Comparison of ENCODE assay signal across 14 cellular contexts in genomic region chr3:185657691-185658503, GRCh38.
A peak's percentile ranks its signal among the peaks of the same experiment; 100 is the strongest.
DNase-seq lines count a peak whose midpoint lies in the region; ATAC-seq and TF ChIP-seq lines count a peak whose summit lies in the region.
"Had no signal": no experiment of that assay in that cellular context is flagged by ENCODE, and none has a peak within 500 bp of the region (broad histone marks: within the 10 kb centered on the region; RNA-seq: fewer than 3 reads in every experiment).

No MANE protein-coding gene starts in this region.

- H3K27ac ChIP-seq in ascending aorta (peak overlapping the region; percentile 74 to 80), gastroesophageal sphincter (peak overlapping the region; percentile 15 to 91 (median 83)), stomach (peak overlapping the region in 4 of 5 donors; percentile 38 to 80 (median 72))
- H3K27ac ChIP-seq in effector memory CD4-positive, alpha-beta T cell (ENCODE audit: insufficient read depth, low read length, poor library complexity, severe bottlenecking), result no peak overlapping the region
- H3K27ac ChIP-seq: SK-N-MC had no signal

- H3K4me3 ChIP-seq in ascending aorta (no peak overlapping the region), gastroesophageal sphincter (no peak overlapping the region), stomach (no peak overlapping the region)
- H3K4me3 ChIP-seq in effector memory CD4-positive, alpha-beta T cell (ENCODE audit: insufficient read depth, low read depth, low read length, poor library complexity, severe bottlenecking), result no peak overlapping the region
- H3K4me3 ChIP-seq: SK-N-MC had no signal

- BruUV-seq in Calu3 (replicated peaks; lab: Mats Ljungman, UMichigan), result no TSS peak

- H3K4me1 Mint-ChIP-seq in Calu3 (ENCODE audit: low read depth, unreplicated experiment), result peaks cover 12% of the 10 kb centered on the region
- H3K4me1 Mint-ChIP-seq: naive B cell had no signal

- ATAC-seq in gastroesophageal sphincter (no peak), GM19351 (IDR thresholded peaks at IDR 0.05; ENCODE audit: unreplicated experiment) (no peak), GM18858 (IDR thresholded peaks at IDR 0.05; ENCODE audit: unreplicated experiment) (no peak)
- no peak for ATAC-seq in activated naive CD4-positive, alpha-beta T cell treated with anti-CD3 and anti-CD28 coated beads, Interleukin-2, amount 50 U/mL, for 72 hours
- ATAC-seq: activated CD8-positive, alpha-beta T cell treated with anti-CD3 and anti-CD28 coated beads, Interleukin-2, amount 10 ng/mL, durations not matched to agents 7 days and 5 days; stimulated activated naive B cell treated with anti-CD40 and anti-IgM and Interleukin-4, amounts not matched to agents 10 μg/mL and 1 μg/mL and 100 μg/mL, for 72 hours had no signal

- TF ChIP-seq EP300 in gastroesophageal sphincter (IDR thresholded peaks at IDR 0.05), result no peak
- no peak for TF ChIP-seq EP300 in stomach (IDR thresholded peaks at IDR 0.05)

- peak overlapping the region; percentile 4 for H3K27ac Mint-ChIP-seq in Calu3 (ENCODE audit: unreplicated experiment)
- no peak overlapping the region for H3K27ac Mint-ChIP-seq in activated naive CD4-positive, alpha-beta T cell treated with anti-CD3 and anti-CD28 coated beads, Interleukin-2, amount 50 U/mL, for 72 hours
- H3K27ac Mint-ChIP-seq: activated CD8-positive, alpha-beta T cell treated with anti-CD3 and anti-CD28 coated beads, Interleukin-2, amount 10 ng/mL, durations not matched to agents 7 days and 5 days; activated T-helper 2 cell treated with anti-CD3 and anti-CD28 coated beads, Interferon-gamma antibody, Interleukin-2, Interleukin-4, amounts not matched to agents 10 μg/mL and 5 μg/mL and 100 μg/mL, durations not matched to agents 14 hours and 24 hours and 36 hours; stimulated activated naive B cell treated with anti-CD40 and anti-IgM and Interleukin-4, amounts not matched to agents 10 μg/mL and 1 μg/mL and 100 μg/mL, for 72 hours had no signal

- TF ChIP-seq CTCF in Calu3 (IDR thresholded peaks at IDR 0.05; ENCODE audit: unreplicated experiment) (no peak), ascending aorta (IDR thresholded peaks at IDR 0.05) (no peak), gastroesophageal sphincter (IDR thresholded peaks at IDR 0.05) (no peak), stomach (IDR thresholded peaks at IDR 0.05) (no peak)

- CTCF ChIA-PET in Calu3 (lab: Charles Lee), result interaction anchor here (0.6 kb wide), 1 partner anchor 374 kb away, joined by 7 read pairs; no protein-coding TSS in a partner anchor

- 83 to 96% methylated on average over 1 to 4 of the region's 15 CpGs for WGBS in gastroesophageal sphincter (ENCODE audit: low coverage in 1 of 2), 2 donors
- WGBS in stomach, 5 donors, result 86 to 95% (median 92%) methylated on average over 14 to 15 of the region's 15 CpGs

- H3K36me3 ChIP-seq in ascending aorta (no peaks in the 10 kb centered on the region), gastroesophageal sphincter (no peaks in the 10 kb centered on the region), stomach (peaks cover 0 to 45% (median 0%) of the 10 kb centered on the region in 4 donors)
- H3K36me3 ChIP-seq in effector memory CD4-positive, alpha-beta T cell (ENCODE audit: control insufficient read depth, insufficient read depth, low read length), result no peaks in the 10 kb centered on the region

- TF ChIP-seq POLR2A in gastroesophageal sphincter (IDR thresholded peaks at IDR 0.05) (no peak), stomach (IDR thresholded peaks at IDR 0.05) (no peak)

- H3K9me3 ChIP-seq in ascending aorta (no peaks in the 10 kb centered on the region), gastroesophageal sphincter (no peaks in the 10 kb centered on the region), stomach (no peaks in the 10 kb centered on the region)
- H3K9me3 ChIP-seq in effector memory CD4-positive, alpha-beta T cell (ENCODE audit: control insufficient read depth, low read length), result no peaks in the 10 kb centered on the region

- no peaks in the 10 kb centered on the region for H3K27me3 Mint-ChIP-seq in Calu3 (ENCODE audit: unreplicated experiment)
- H3K27me3 Mint-ChIP-seq: stimulated activated naive B cell treated with anti-CD40 and anti-IgM and Interleukin-4, amounts not matched to agents 10 μg/mL and 1 μg/mL and 100 μg/mL, for 72 hours had no signal

- DNase-seq in Calu3, result no peak
- no peak for DNase-seq in ascending aorta (ENCODE audit: low spot score in 2 of 2)
- no peak for DNase-seq in stomach
- DNase-seq in activated naive CD4-positive, alpha-beta T cell treated with anti-CD3 and anti-CD28 coated beads, Interleukin-2, amount 50 U/mL, for 72 hours (ENCODE audit: low spot score in 2 of 2), result no peak
- no peak for DNase-seq in effector memory CD4-positive, alpha-beta T cell
- DNase-seq: activated CD8-positive, alpha-beta T cell treated with anti-CD3 and anti-CD28 coated beads, Interleukin-2, amount 10 ng/mL, durations not matched to agents 7 days and 5 days; glutamatergic neuron; naive B cell; stimulated activated naive B cell treated with anti-CD40 and anti-IgM and Interleukin-4, amounts not matched to agents 10 μg/mL and 1 μg/mL and 100 μg/mL, for 72 hours had no signal

- intact Hi-C loops in Calu3 (cut with micrococcal nuclease; ENCODE audit: unreplicated experiment), result no loop called here
- intact Hi-C loops in ascending aorta (cut with DNase I), result loop anchor here (1.0 to 5.0 kb wide), 4 partner anchors 72 to 451 kb away; partner anchors contain the start of genes ETV5, SENP2 and TRA2B
- intact Hi-C loops in stomach (cut with DNase I; ENCODE audit: low total_unique reads), result no loop called here

- no peaks in the 10 kb centered on the region for H3K9me3 Mint-ChIP-seq in Calu3 (ENCODE audit: low read depth, unreplicated experiment)
- H3K9me3 Mint-ChIP-seq in activated naive CD4-positive, alpha-beta T cell treated with anti-CD3 and anti-CD28 coated beads, Interleukin-2, amount 50 U/mL, for 72 hours, result no peaks in the 10 kb centered on the region
- H3K9me3 Mint-ChIP-seq: activated T-helper 2 cell treated with anti-CD3 and anti-CD28 coated beads, Interferon-gamma antibody, Interleukin-2, Interleukin-4, amounts not matched to agents 10 μg/mL and 5 μg/mL and 100 μg/mL, durations not matched to agents 14 hours and 24 hours and 36 hours; naive B cell; stimulated activated naive B cell treated with anti-CD40 and anti-IgM and Interleukin-4, amounts not matched to agents 10 μg/mL and 1 μg/mL and 100 μg/mL, for 72 hours had no signal

- H3K4me1 ChIP-seq in ascending aorta (peaks cover 4 to 47% of the 10 kb centered on the region in 2 donors), gastroesophageal sphincter (peaks cover 4 to 60% (median 38%) of the 10 kb centered on the region in 3 donors), stomach (peaks cover 0 to 46% (median 18%) of the 10 kb centered on the region in 4 donors)
- no peaks in the 10 kb centered on the region for H3K4me1 ChIP-seq in effector memory CD4-positive, alpha-beta T cell (ENCODE audit: control insufficient read depth, insufficient read depth, low read length, poor library complexity, severe bottlenecking)

- peaks cover 73% of the 10 kb centered on the region for H3K36me3 Mint-ChIP-seq in Calu3 (ENCODE audit: insufficient read depth, unreplicated experiment)
- H3K36me3 Mint-ChIP-seq in activated naive CD4-positive, alpha-beta T cell treated with anti-CD3 and anti-CD28 coated beads, Interleukin-2, amount 50 U/mL, for 72 hours, result no peaks in the 10 kb centered on the region
- H3K36me3 Mint-ChIP-seq: naive B cell; stimulated activated naive B cell treated with anti-CD40 and anti-IgM and Interleukin-4, amounts not matched to agents 10 μg/mL and 1 μg/mL and 100 μg/mL, for 72 hours had no signal

- H3K4me3 Mint-ChIP-seq in Calu3 (ENCODE audit: low read depth, unreplicated experiment), result no peak overlapping the region
- H3K4me3 Mint-ChIP-seq: activated CD8-positive, alpha-beta T cell treated with anti-CD3 and anti-CD28 coated beads, Interleukin-2, amount 10 ng/mL, durations not matched to agents 7 days and 5 days; naive B cell; stimulated activated naive B cell treated with anti-CD40 and anti-IgM and Interleukin-4, amounts not matched to agents 10 μg/mL and 1 μg/mL and 100 μg/mL, for 72 hours had no signal

- H3K27me3 ChIP-seq in ascending aorta (no peaks in the 10 kb centered on the region), gastroesophageal sphincter (no peaks in the 10 kb centered on the region), stomach (no peaks in the 10 kb centered on the region)
- H3K27me3 ChIP-seq in effector memory CD4-positive, alpha-beta T cell (replicated peaks; ENCODE audit: control insufficient read depth, insufficient read depth, low read length, poor library complexity, severe bottlenecking), result no peaks in the 10 kb centered on the region
